8 cellular contexts compared by ENCODE assay signal in genomic region chr7:105269397-105269796, GRCh38.
DNase-seq lines count a peak whose midpoint lies in the region; ATAC-seq and TF ChIP-seq lines count a peak whose summit lies in the region.

No MANE protein-coding gene starts in this region.

- H3K27me3 ChIP-seq in Karpas-422 (ENCODE audit: low read length): no peaks in the 10 kb centered on the region
- H3K27me3 ChIP-seq in mononuclear cell (ENCODE audit: insufficient read depth, low read length): no peaks in the 10 kb centered on the region

- H3K36me3 ChIP-seq in Karpas-422 (ENCODE audit: insufficient read depth, low read length): no peaks in the 10 kb centered on the region

- peaks cover 40% of the 10 kb centered on the region for H3K4me1 ChIP-seq in Karpas-422 (ENCODE audit: low read length)
- peaks cover 16% of the 10 kb centered on the region for H3K4me1 ChIP-seq in mononuclear cell (ENCODE audit: insufficient read depth, low read length)

- H3K9me2 ChIP-seq in Karpas-422 (replicated peaks; ENCODE audit: insufficient read depth, low read length): no peaks in the 10 kb centered on the region

- peak overlapping the region; percentile 67 for H3K9ac ChIP-seq in Karpas-422 (ENCODE audit: low read length)

- H3K4me2 ChIP-seq in Karpas-422 (ENCODE audit: low read depth, low read length, poor library complexity, severe bottlenecking): peak overlapping the region; percentile 79

- no peaks in the 10 kb centered on the region for H3K9me3 ChIP-seq in Karpas-422 (ENCODE audit: low read length)
- H3K9me3 ChIP-seq in mononuclear cell (ENCODE audit: low read depth, low read length): no peaks in the 10 kb centered on the region

- peak overlapping the region; percentile 66 for H2AFZ ChIP-seq in Karpas-422 (ENCODE audit: low read length)

- H3K79me2 ChIP-seq in Karpas-422 (ENCODE audit: low read length): no peaks in the 10 kb centered on the region

- no peaks in the 10 kb centered on the region for H4K20me1 ChIP-seq in Karpas-422 (ENCODE audit: insufficient read depth, low read depth, low read length)

- ATAC-seq in GM19397 (IDR thresholded peaks at IDR 0.05; ENCODE audit: unreplicated experiment): peak; percentile 28

- H3K27ac ChIP-seq in 22Rv1 (peak overlapping the region; percentile 26; the same call in 1 of the 2 replicates), Karpas-422 (ENCODE audit: low read length) (no peak overlapping the region), caudate nucleus (ENCODE audit: low read depth, low read length) (peak overlapping the region; percentile 91)

- H3K4me3 ChIP-seq in Karpas-422 (ENCODE audit: low read length): peak overlapping the region; percentile 65
- peak overlapping the region; percentile 31 for H3K4me3 ChIP-seq in mononuclear cell (ENCODE audit: low read length)

- DNase-seq in Karpas-422 (peak; percentile 41), caudate nucleus (lab: John Stamatoyannopoulos, UW) (peak in 1 of 61 donors; percentile 29), AML-193 (lab: John Stamatoyannopoulos, UW) (no peak), 8988T (no peak), ureter (ENCODE audit: low spot score) (no peak)

- TF ChIP-seq CTCF in 22Rv1 (IDR thresholded peaks at IDR 0.05): no peak
